23 cellular contexts compared by ENCODE assay signal in genomic region chr11:106178361-106178760, GRCh38.
DNase-seq lines count a peak whose midpoint lies in the region; ATAC-seq and TF ChIP-seq lines count a peak whose summit lies in the region.
"Had no signal": no experiment of that assay in that cellular context is flagged by ENCODE, and none has a peak within 500 bp of the region (broad histone marks: within the 10 kb centered on the region; RNA-seq: fewer than 3 reads in every experiment).

No MANE protein-coding gene starts in this region.

- no peak overlapping the region for H3K27ac Mint-ChIP-seq in osteocyte (ENCODE audit: unreplicated experiment)
- H3K27ac Mint-ChIP-seq: CD4-positive, CD25-positive, alpha-beta regulatory T cell; GM23338 had no signal

- no peak overlapping the region for H3K4me3 ChIP-seq in mesenchymal stem cell (ENCODE audit: insufficient read depth in 1 of 2, low read depth in 1 of 2, low read length in 2 of 2)
- H3K4me3 ChIP-seq: BLaER1, GM23338, SK-N-MC had no signal

- no peak overlapping the region for H2AK5ac ChIP-seq in mesenchymal stem cell (ENCODE audit: low read length, severe bottlenecking)

- no peak overlapping the region for H3K4me3 Mint-ChIP-seq in osteocyte (ENCODE audit: unreplicated experiment)
- H3K4me3 Mint-ChIP-seq: CD4-positive, CD25-positive, alpha-beta regulatory T cell; GM23338; H9 had no signal

- no peaks in the 10 kb centered on the region for H3K36me3 Mint-ChIP-seq in osteocyte (ENCODE audit: unreplicated experiment)
- H3K36me3 Mint-ChIP-seq: CD4-positive, CD25-positive, alpha-beta regulatory T cell had no signal

- H3K36me3 ChIP-seq in mesenchymal stem cell (ENCODE audit: control insufficient read depth in 1 of 2, insufficient read depth in 2 of 2, low read depth in 1 of 2, low read length in 2 of 2), result no peaks in the 10 kb centered on the region
- H3K36me3 ChIP-seq: BLaER1 had no signal

- no peaks in the 10 kb centered on the region for H3K27me3 ChIP-seq in mesenchymal stem cell (ENCODE audit: control insufficient read depth in 1 of 2, insufficient read depth in 1 of 2, low read length in 2 of 2)
- H3K27me3 ChIP-seq: BLaER1 had no signal

- DNase-seq in ELR (ENCODE audit: low read depth) (peak; percentile 49), amniotic epithelial cell (ENCODE audit: low read depth) (peak; percentile 23), fibroblast of gingiva (ENCODE audit: low read depth) (peak; percentile 24), mesenchymal stem cell (peak; percentile 38), NCI-H510A (lab: John Stamatoyannopoulos, UW) (no peak), NCI-H2196 (lab: John Stamatoyannopoulos, UW; ENCODE audit: unreplicated experiment) (no peak), osteocyte (ENCODE audit: extremely low spot score, unreplicated experiment) (no peak)
- DNase-seq: CD4-positive, CD25-positive, alpha-beta regulatory T cell; DMS153; DND-41; H9; IMR-90; KG1; MM.1S; NCI-H2029; NCI-H2227 treated with DMSO at 0.1 percent for 48 hours; NCI-H69; SIG-M5 had no signal

- H3K9ac ChIP-seq in mesenchymal stem cell (ENCODE audit: low read length), result no peak overlapping the region
- H3K9ac ChIP-seq: BLaER1 had no signal

- H2BK5ac ChIP-seq in mesenchymal stem cell (ENCODE audit: low read depth, low read length, poor library complexity, severe bottlenecking), result no peak overlapping the region

- no peak overlapping the region for H2BK15ac ChIP-seq in mesenchymal stem cell (ENCODE audit: low read depth, poor library complexity, severe bottlenecking)

- no peak overlapping the region for H2AFZ ChIP-seq in mesenchymal stem cell (ENCODE audit: low read depth, low read length)
- H2AFZ ChIP-seq: GM23338 had no signal

- no peak overlapping the region for H3K27ac ChIP-seq in mesenchymal stem cell (ENCODE audit: low read length, poor library complexity, severe bottlenecking)
- H3K27ac ChIP-seq: BLaER1, SK-N-MC had no signal

- no peak overlapping the region for H3K18ac ChIP-seq in mesenchymal stem cell (ENCODE audit: low read depth in 1 of 2, low read length in 2 of 2)

- ATAC-seq in GM19455 (IDR thresholded peaks at IDR 0.05; ENCODE audit: unreplicated experiment), result no peak
- ATAC-seq: GM23338, Panc1 had no signal

- H2BK12ac ChIP-seq in mesenchymal stem cell (ENCODE audit: low read length in 2 of 2), result no peak overlapping the region

- peaks cover 4% of the 10 kb centered on the region for H3K9me3 ChIP-seq in mesenchymal stem cell (ENCODE audit: control insufficient read depth, low read length)
- H3K9me3 ChIP-seq: BLaER1 had no signal

- H2BK120ac ChIP-seq in mesenchymal stem cell (ENCODE audit: low read depth, low read length), result no peak overlapping the region

- H3K79me1 ChIP-seq in mesenchymal stem cell (replicated peaks; ENCODE audit: low read length, poor library complexity, severe bottlenecking), result no peaks in the 10 kb centered on the region

- H3K14ac ChIP-seq in mesenchymal stem cell (ENCODE audit: low read length in 2 of 2), result no peak overlapping the region

- 80% methylated on average over 1 of the region's 1 CpG for WGBS in mesenchymal stem cell

- H3K4ac ChIP-seq in mesenchymal stem cell (ENCODE audit: low read depth in 1 of 2, low read length in 2 of 2), result no peak overlapping the region

- TF ChIP-seq CTCF in osteocyte (IDR thresholded peaks at IDR 0.05), result no peak

- H3K4me1 Mint-ChIP-seq in osteocyte (ENCODE audit: unreplicated experiment), result peaks cover 4% of the 10 kb centered on the region
- H3K4me1 Mint-ChIP-seq: CD4-positive, CD25-positive, alpha-beta regulatory T cell had no signal

- no peak overlapping the region for H3K4me2 ChIP-seq in mesenchymal stem cell (ENCODE audit: low read length, poor library complexity, severe bottlenecking)
- H3K4me2 ChIP-seq: BLaER1, GM23338 had no signal

- no peak overlapping the region for H3K23ac ChIP-seq in mesenchymal stem cell (ENCODE audit: low read length in 2 of 2)

- no peaks in the 10 kb centered on the region for H3K4me1 ChIP-seq in mesenchymal stem cell (ENCODE audit: control insufficient read depth, insufficient read depth, low read depth, low read length)
- H3K4me1 ChIP-seq: BLaER1 had no signal

- H4K8ac ChIP-seq in mesenchymal stem cell (ENCODE audit: low read length), result no peak overlapping the region

- peaks cover 26% of the 10 kb centered on the region for H3K27me3 Mint-ChIP-seq in osteocyte (ENCODE audit: unreplicated experiment)
- H3K27me3 Mint-ChIP-seq: CD4-positive, CD25-positive, alpha-beta regulatory T cell had no signal

- H4K91ac ChIP-seq in mesenchymal stem cell (ENCODE audit: low read length), result no peak overlapping the region

- peaks cover 7% of the 10 kb centered on the region for H3K9me3 Mint-ChIP-seq in osteocyte (ENCODE audit: unreplicated experiment)

Comparison
In these comparisons a context has a peak if more than half of its experiments do, and no peak if none do; other contexts are left out.
1. DNase-seq: peak in ELR (single experiment), amniotic epithelial cell (single experiment), fibroblast of gingiva (single experiment) and mesenchymal stem cell (single experiment); none in NCI-H510A (single experiment), NCI-H2196 (single experiment) and osteocyte (single experiment).